In genomic region chr3:171833775-171834460, GRCh38 we compare ENCODE assay signal across 8 cellular contexts. TPM values are rescaled to one million over a fixed set of nuclear protein-coding genes. Genes with fewer than 3 reads are reported as not detected.
A peak's percentile ranks its signal among the peaks of the same experiment; 100 is the strongest.
DNase-seq lines count a peak whose midpoint lies in the region; ATAC-seq, FAIRE-seq and TF ChIP-seq lines count a peak whose summit lies in the region.

No MANE protein-coding gene starts in this region.

- no peak overlapping the region for H3K27ac ChIP-seq in A673 (ENCODE audit: low read depth, low read length, poor library complexity, severe bottlenecking)
- peak overlapping the region; percentile 48 for H3K27ac ChIP-seq in HepG2 (ENCODE audit: extremely low read length, insufficient read depth, low read length)

- WGBS in HepG2 (ENCODE audit: low lambda C conversion rate): 53% methylated on average over 3 of the region's 3 CpGs

- BruUV-seq in A673 (replicated peaks; lab: Mats Ljungman, UMichigan) (no TSS peak), HepG2 (replicated peaks; lab: Mats Ljungman, UMichigan) (no TSS peak)

- H3K36me3 Mint-ChIP-seq in activated T-helper 17 cell treated with anti-CD3 and anti-CD28 coated beads, Interleukin-2, amount 50 U/mL, for 72 hours (ENCODE audit: low read depth): no peaks in the 10 kb centered on the region

- H3K79me2 ChIP-seq in HepG2 (ENCODE audit: insufficient read depth, low read length): no peaks in the 10 kb centered on the region

- in situ Hi-C loops in HepG2 (cut with HindIII; ENCODE audit: extremely low pct_ligation_motif_present, low pct_unique_long_range_greater_than_20kb): no loop called here

- H3K4me2 ChIP-seq in HepG2 (ENCODE audit: low read depth, low read length): peak overlapping the region; percentile 14; the same call in 1 of the 2 replicates

- no peak overlapping the region for H3K4me3 ChIP-seq in A673 (ENCODE audit: low read depth, low read length, poor library complexity, severe bottlenecking)
- H3K4me3 ChIP-seq in HepG2 (replicated peaks in 1 of 3; ENCODE audit: insufficient read depth in 1 of 3, low read depth in 2 of 3, low read length in 3 of 3): no peak overlapping the region

- POLR2A ChIA-PET in A673 (lab: Charles Lee; ENCODE audit: low non-redundant PET): interaction anchor here (0.6 kb wide), 1 partner anchor 872 kb away, joined by 4 read pairs; no protein-coding TSS in a partner anchor
- POLR2A ChIA-PET in HepG2 (lab: Yijun Ruan, JAX): interaction anchor here (0.9 to 1.5 kb wide), 4 partner anchors 9 to 50 kb away, joined by 3 to 6 read pairs (median 4); partner anchors contain the start of genes PLD1 and TMEM212

- DNase-seq in A673 (ENCODE audit: low spot score) (peak; percentile 37), GM12892 (ENCODE audit: insufficient read length) (no peak), LHCN-M2 (ENCODE audit: low read depth) (peak; percentile 58), HepG2 (ENCODE audit: low spot score) (no peak), frontal cortex (ENCODE audit: low spot score in 2 of 2) (no peak), anterior cingulate cortex (lab: John Stamatoyannopoulos, UW) (no peak), mesenteric fat pad (ENCODE audit: low spot score) (no peak)

- H3K27me3 Mint-ChIP-seq in activated T-helper 17 cell treated with anti-CD3 and anti-CD28 coated beads, Interleukin-2, amount 50 U/mL, for 72 hours: peaks cover 5% of the 10 kb centered on the region

- CTCF ChIA-PET in A673 (lab: Charles Lee) (interaction anchor here (1.0 to 1.6 kb wide), 6 partner anchors 156 to 784 kb away, joined by 3 to 6 read pairs (median 4); no protein-coding TSS in a partner anchor), HepG2 (lab: Yijun Ruan, JAX; ENCODE audit: low intra/inter-chr PET ratio, low total read pairs) (no interaction called here)

- H3K27ac Mint-ChIP-seq in activated T-helper 17 cell treated with anti-CD3 and anti-CD28 coated beads, Interleukin-2, amount 50 U/mL, for 72 hours: no peak overlapping the region

- H2AFZ ChIP-seq in HepG2 (ENCODE audit: low read length): no peak overlapping the region

- TF ChIP-seq POLR2A in GM12892 (IDR thresholded peaks at IDR 0.05; ENCODE audit: low read depth, low read length) (no peak), HepG2 (IDR thresholded peaks at IDR 0.05; ENCODE audit: insufficient read depth in 1 of 2, low read depth in 2 of 2, low read length in 2 of 2) (no peak)

- peak; percentile 44 for FAIRE-seq in GM12892 (lab: Jason Lieb, UNC)
- FAIRE-seq in HepG2 (lab: Jason Lieb, UNC): no peak
- no peak for FAIRE-seq in frontal cortex (lab: Jason Lieb, UNC)

- no peaks in the 10 kb centered on the region for H4K20me1 ChIP-seq in HepG2 (ENCODE audit: insufficient read depth, low read length)

- TF ChIP-seq EP300 in HepG2 (IDR thresholded peaks at IDR 0.05; ENCODE audit: low read depth in 2 of 2, low read length in 2 of 2) (peak in 1 of 2 experiments; percentile 65; a peak in 1 of 4 replicates), HepG2 (CRISPR knock-in tag; IDR thresholded peaks at IDR 0.05; ENCODE audit: borderline replicate concordance) (no peak)

- H3K4me1 ChIP-seq in A673 (ENCODE audit: insufficient read depth, low read length, poor library complexity, severe bottlenecking) (peaks cover 14% of the 10 kb centered on the region), HepG2 (ENCODE audit: insufficient read depth, low read length) (peaks cover 83% of the 10 kb centered on the region)

- H3K36me3 ChIP-seq in A673 (ENCODE audit: insufficient read depth, low read length, poor library complexity, severe bottlenecking) (no peaks in the 10 kb centered on the region), HepG2 (replicated peaks in 1 of 2; ENCODE audit: control insufficient read depth in 1 of 2, insufficient read depth in 2 of 2, low read length in 2 of 2) (no peaks in the 10 kb centered on the region)

- no peaks in the 10 kb centered on the region for H3K9me3 Mint-ChIP-seq in activated T-helper 17 cell treated with anti-CD3 and anti-CD28 coated beads, Interleukin-2, amount 50 U/mL, for 72 hours

- intact Hi-C loops in A673 (cut with micrococcal nuclease; ENCODE audit: unreplicated experiment): loop anchor here (2.0 to 5.0 kb wide), 4 partner anchors 129 to 872 kb away; no protein-coding TSS in a partner anchor
- intact Hi-C loops in HepG2 (cut with micrococcal nuclease; ENCODE audit: unreplicated experiment): loop anchor here (1.0 to 10.0 kb wide), 4 partner anchors 62 to 649 kb away; no protein-coding TSS in a partner anchor

- H3K4me3 Mint-ChIP-seq in activated T-helper 17 cell treated with anti-CD3 and anti-CD28 coated beads, Interleukin-2, amount 50 U/mL, for 72 hours: no peak overlapping the region

- no peak overlapping the region for H3K9ac ChIP-seq in HepG2 (ENCODE audit: insufficient read depth, low read depth, low read length)

- peak; percentile 45 for TF ChIP-seq RAD21 in HepG2 (CRISPR knock-in tag; IDR thresholded peaks at IDR 0.05)

- H3K4me1 Mint-ChIP-seq in activated T-helper 17 cell treated with anti-CD3 and anti-CD28 coated beads, Interleukin-2, amount 50 U/mL, for 72 hours: no peaks in the 10 kb centered on the region

- no peaks in the 10 kb centered on the region for H3K27me3 ChIP-seq in A673 (replicated peaks; ENCODE audit: insufficient read depth, low read depth, low read length, poor library complexity)
- no peaks in the 10 kb centered on the region for H3K27me3 ChIP-seq in HepG2 (ENCODE audit: control insufficient read depth in 1 of 2, insufficient read depth in 2 of 2, low read length in 2 of 2)

- TF ChIP-seq CTCF in A673 (conservative IDR thresholded peaks at IDR 0.05; ENCODE audit: low read depth, low read length) (peak; percentile 65), HepG2 (CRISPR knock-in tag; IDR thresholded peaks at IDR 0.05) (peak; percentile 56)

- peak; percentile 44 for ATAC-seq in activated T-helper 17 cell treated with anti-CD3 and anti-CD28 coated beads, Interleukin-2, amount 50 U/mL, for 72 hours (replicated peaks)
- ATAC-seq in HepG2: peak; percentile 10; the same call in 1 of the 3 replicates

- H3K9me3 ChIP-seq in A673 (ENCODE audit: low read depth, low read length, poor library complexity, severe bottlenecking) (no peaks in the 10 kb centered on the region), HepG2 (ENCODE audit: low read length) (no peaks in the 10 kb centered on the region)

RNA-seq across cellular contexts. Expression of gene TMEM212, which starts 9.2 kb away (rescaled TPM):
- total RNA-seq in A673 (2021) (not detected in 2 replicates), LHCN-M2 (2014; rRNA removed) (not detected in 2 replicates), HepG2 (2016; rRNA removed; fragmentation: Illumina TruSeq; extraction: Trizol) (not detected in 2 replicates), frontal cortex (not detected), mesenteric fat pad (not detected)
- not detected for polyA plus RNA-seq in GM12892 (2012; ENCODE audit: missing spikeins)
- polyA plus RNA-seq in LHCN-M2 (2012): not detected
- not detected for total RNA-seq in activated T-helper 17 cell treated with anti-CD3 and anti-CD28 coated beads, Interleukin-2, amount 50 U/mL, for 72 hours
- total RNA-seq in HepG2 (2016; cell fraction: cytosol; rRNA removed; fragmentation: Illumina TruSeq; extraction: Trizol; ENCODE audit: low read depth): not detected in 2 replicates
- total RNA-seq in HepG2 (2016; cell fraction: insoluble cytoplasmic fraction; rRNA removed; fragmentation: Illumina TruSeq; extraction: Trizol): not detected in 2 replicates
- total RNA-seq in HepG2 (2016; cell fraction: membrane; rRNA removed; fragmentation: Illumina TruSeq; extraction: Trizol): not detected in 2 replicates
- total RNA-seq in HepG2 (2016; cell fraction: nucleus; rRNA removed; fragmentation: Illumina TruSeq; extraction: Trizol): not detected in 2 replicates
- not detected in 2 replicates for polyA plus RNA-seq in HepG2 (2011; rRNA removed)
- polyA plus RNA-seq in HepG2 (2011; cell fraction: cytosol; rRNA removed): 0.06 TPM in 1 of 2 replicates, not detected in the other
- 0.33 TPM in 1 of 2 replicates, not detected in the other for polyA plus RNA-seq in HepG2 (2011; cell fraction: nucleus; rRNA removed)
- polyA plus RNA-seq in HepG2 (2012): not detected in 2 replicates
- not detected in 2 replicates for polyA plus RNA-seq in HepG2 (2016; cell fraction: cytosol; fragmentation: Illumina TruSeq; extraction: Trizol; ENCODE audit: low read depth)
- not detected in 2 replicates for polyA plus RNA-seq in HepG2 (2016; cell fraction: insoluble cytoplasmic fraction; fragmentation: Illumina TruSeq; extraction: Trizol; ENCODE audit: low read depth)
- polyA plus RNA-seq in HepG2 (2016; cell fraction: membrane; fragmentation: Illumina TruSeq; extraction: Trizol; ENCODE audit: low read depth): not detected in 2 replicates
- not detected in 2 replicates for polyA plus RNA-seq in HepG2 (2016; cell fraction: nucleus; fragmentation: Illumina TruSeq; extraction: Trizol; ENCODE audit: insufficient read depth, low read depth)
- not detected in 2 replicates for polyA minus RNA-seq in HepG2 (2011; rRNA and poly(A)+ RNA removed; ENCODE audit: low replicate concordance)
- polyA minus RNA-seq in HepG2 (2011; cell fraction: cytosol; rRNA and poly(A)+ RNA removed): not detected in 2 replicates
- polyA minus RNA-seq in HepG2 (2011; cell fraction: nucleus; rRNA and poly(A)+ RNA removed): 1.2 TPM in 1 of 2 replicates, not detected in the other

RNA-seq across cellular contexts. Expression of gene PLD1, which starts 23.6 kb away (rescaled TPM):
- 3.2 and 4.6 TPM in 2 replicates for total RNA-seq in A673 (2021)
- polyA plus RNA-seq in GM12892 (2012; ENCODE audit: missing spikeins): 5.2 TPM
- total RNA-seq in LHCN-M2 (2014; rRNA removed): 1.1 and 1.5 TPM in 2 replicates
- polyA plus RNA-seq in LHCN-M2 (2012): 1.1 TPM
- total RNA-seq in activated T-helper 17 cell treated with anti-CD3 and anti-CD28 coated beads, Interleukin-2, amount 50 U/mL, for 72 hours: 10 to 100 TPM in 1 of 2 donors, 1 to 10 TPM in 1; 2.5 to 10.6 TPM
- total RNA-seq in HepG2 (2016; rRNA removed; fragmentation: Illumina TruSeq; extraction: Trizol): 27.1 and 33.6 TPM in 2 replicates
- total RNA-seq in HepG2 (2016; cell fraction: cytosol; rRNA removed; fragmentation: Illumina TruSeq; extraction: Trizol; ENCODE audit: low read depth): 12.6 and 14.9 TPM in 2 replicates
- 28.7 and 35.7 TPM in 2 replicates for total RNA-seq in HepG2 (2016; cell fraction: insoluble cytoplasmic fraction; rRNA removed; fragmentation: Illumina TruSeq; extraction: Trizol)
- 12.9 and 13.9 TPM in 2 replicates for total RNA-seq in HepG2 (2016; cell fraction: membrane; rRNA removed; fragmentation: Illumina TruSeq; extraction: Trizol)
- 61.9 and 62.3 TPM in 2 replicates for total RNA-seq in HepG2 (2016; cell fraction: nucleus; rRNA removed; fragmentation: Illumina TruSeq; extraction: Trizol)
- 50.3 and 59.4 TPM in 2 replicates for polyA plus RNA-seq in HepG2 (2011; rRNA removed)
- polyA plus RNA-seq in HepG2 (2011; cell fraction: cytosol; rRNA removed): 28.6 and 41.2 TPM in 2 replicates
- polyA plus RNA-seq in HepG2 (2011; cell fraction: nucleus; rRNA removed): 71.6 and 77.3 TPM in 2 replicates
- polyA plus RNA-seq in HepG2 (2012): 41.8 and 49.9 TPM in 2 replicates
- polyA plus RNA-seq in HepG2 (2016; cell fraction: cytosol; fragmentation: Illumina TruSeq; extraction: Trizol; ENCODE audit: low read depth): 3.8 and 4.4 TPM in 2 replicates
- 25.0 and 25.2 TPM in 2 replicates for polyA plus RNA-seq in HepG2 (2016; cell fraction: insoluble cytoplasmic fraction; fragmentation: Illumina TruSeq; extraction: Trizol; ENCODE audit: low read depth)
- polyA plus RNA-seq in HepG2 (2016; cell fraction: membrane; fragmentation: Illumina TruSeq; extraction: Trizol; ENCODE audit: low read depth): 6.2 and 6.8 TPM in 2 replicates
- polyA plus RNA-seq in HepG2 (2016; cell fraction: nucleus; fragmentation: Illumina TruSeq; extraction: Trizol; ENCODE audit: insufficient read depth, low read depth): 33.1 and 33.7 TPM in 2 replicates
- polyA minus RNA-seq in HepG2 (2011; rRNA and poly(A)+ RNA removed; ENCODE audit: low replicate concordance): 21.7 and 144 TPM in 2 replicates
- polyA minus RNA-seq in HepG2 (2011; cell fraction: cytosol; rRNA and poly(A)+ RNA removed): 63.4 and 75.3 TPM in 2 replicates
- polyA minus RNA-seq in HepG2 (2011; cell fraction: nucleus; rRNA and poly(A)+ RNA removed): 391 and 460 TPM in 2 replicates
- 4.1 TPM for total RNA-seq in frontal cortex
- total RNA-seq in mesenteric fat pad: 15.9 TPM

Comparison
In these comparisons a context has a peak if more than half of its experiments do, and no peak if none do; other contexts are left out.
1. DNase-seq: peak in A673 (single experiment) and LHCN-M2 (single experiment); none in GM12892 (single experiment), HepG2 (single experiment), frontal cortex (0 of 2), anterior cingulate cortex (0 of 58) and mesenteric fat pad (single experiment).